In the genomic region with DNA sequence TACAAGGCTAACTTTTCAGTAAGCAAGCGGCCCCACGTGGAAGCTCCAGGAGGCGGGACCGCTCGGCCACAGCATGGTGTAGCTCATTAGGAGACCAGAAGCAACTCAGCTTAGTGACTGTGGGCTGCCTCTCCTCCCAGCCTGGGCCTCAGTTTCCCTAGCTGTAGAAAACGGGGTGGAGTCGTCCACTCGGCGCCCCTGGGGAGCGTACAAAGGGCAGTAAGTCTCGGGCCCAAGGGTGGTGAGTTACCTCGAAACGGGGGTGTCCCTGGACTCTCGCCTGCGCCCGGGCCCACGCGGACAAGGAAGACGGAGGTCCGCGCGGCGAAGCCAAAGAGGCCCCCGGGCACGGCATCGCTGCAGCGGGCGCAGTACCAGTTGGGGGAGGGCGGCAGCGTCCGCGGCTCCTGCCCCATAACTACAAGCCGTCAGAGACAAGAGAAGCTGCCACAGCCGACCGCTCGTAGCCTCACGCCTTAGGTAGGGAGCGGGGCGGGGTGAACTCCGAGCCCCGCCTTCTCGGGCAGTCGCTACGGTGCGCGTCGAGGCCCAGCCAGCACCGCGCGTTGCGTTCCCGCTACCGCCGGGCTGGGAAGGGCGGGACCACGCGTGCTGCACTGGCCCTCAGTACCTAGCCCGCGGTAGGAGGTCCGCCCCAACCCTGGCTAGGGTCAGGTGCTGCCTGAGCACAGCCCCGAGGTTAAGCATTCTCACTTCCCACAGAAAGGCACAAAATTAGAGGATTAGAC, we compare ENCODE assay signal across 8 cellular contexts. TPM values are rescaled to one million over a fixed set of nuclear protein-coding genes. Genes with fewer than 3 reads are reported as not detected.
DNase-seq lines count a peak whose midpoint lies in the region; ATAC-seq and TF ChIP-seq lines count a peak whose summit lies in the region.

A gene with protein sequence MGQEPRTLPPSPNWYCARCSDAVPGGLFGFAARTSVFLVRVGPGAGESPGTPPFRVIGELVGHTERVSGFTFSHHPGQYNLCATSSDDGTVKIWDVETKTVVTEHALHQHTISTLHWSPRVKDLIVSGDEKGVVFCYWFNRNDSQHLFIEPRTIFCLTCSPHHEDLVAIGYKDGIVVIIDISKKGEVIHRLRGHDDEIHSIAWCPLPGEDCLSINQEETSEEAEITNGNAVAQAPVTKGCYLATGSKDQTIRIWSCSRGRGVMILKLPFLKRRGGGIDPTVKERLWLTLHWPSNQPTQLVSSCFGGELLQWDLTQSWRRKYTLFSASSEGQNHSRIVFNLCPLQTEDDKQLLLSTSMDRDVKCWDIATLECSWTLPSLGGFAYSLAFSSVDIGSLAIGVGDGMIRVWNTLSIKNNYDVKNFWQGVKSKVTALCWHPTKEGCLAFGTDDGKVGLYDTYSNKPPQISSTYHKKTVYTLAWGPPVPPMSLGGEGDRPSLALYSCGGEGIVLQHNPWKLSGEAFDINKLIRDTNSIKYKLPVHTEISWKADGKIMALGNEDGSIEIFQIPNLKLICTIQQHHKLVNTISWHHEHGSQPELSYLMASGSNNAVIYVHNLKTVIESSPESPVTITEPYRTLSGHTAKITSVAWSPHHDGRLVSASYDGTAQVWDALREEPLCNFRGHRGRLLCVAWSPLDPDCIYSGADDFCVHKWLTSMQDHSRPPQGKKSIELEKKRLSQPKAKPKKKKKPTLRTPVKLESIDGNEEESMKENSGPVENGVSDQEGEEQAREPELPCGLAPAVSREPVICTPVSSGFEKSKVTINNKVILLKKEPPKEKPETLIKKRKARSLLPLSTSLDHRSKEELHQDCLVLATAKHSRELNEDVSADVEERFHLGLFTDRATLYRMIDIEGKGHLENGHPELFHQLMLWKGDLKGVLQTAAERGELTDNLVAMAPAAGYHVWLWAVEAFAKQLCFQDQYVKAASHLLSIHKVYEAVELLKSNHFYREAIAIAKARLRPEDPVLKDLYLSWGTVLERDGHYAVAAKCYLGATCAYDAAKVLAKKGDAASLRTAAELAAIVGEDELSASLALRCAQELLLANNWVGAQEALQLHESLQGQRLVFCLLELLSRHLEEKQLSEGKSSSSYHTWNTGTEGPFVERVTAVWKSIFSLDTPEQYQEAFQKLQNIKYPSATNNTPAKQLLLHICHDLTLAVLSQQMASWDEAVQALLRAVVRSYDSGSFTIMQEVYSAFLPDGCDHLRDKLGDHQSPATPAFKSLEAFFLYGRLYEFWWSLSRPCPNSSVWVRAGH (N-terminal part only) (minus strand): TSS at position 494 of the 749 bp plus-strand sequence. CDS start 78 bp downstream, at position 416.

- H3K36me3 ChIP-seq in upper lobe of right lung: peaks cover 8% of the 10 kb centered on the region

- intact Hi-C loops in left cardiac atrium (cut with DNase I) (no loop called here), upper lobe of right lung (cut with DNase I) (no loop called here)

- H3K9me3 Mint-ChIP-seq in progenitor cell of endocrine pancreas (ENCODE audit: low read depth): no peaks in the 10 kb centered on the region

- peak within 1 kb of the TSS; percentile 90 for H3K27ac Mint-ChIP-seq in progenitor cell of endocrine pancreas

- peaks cover 5% of the 10 kb centered on the region for H3K36me3 Mint-ChIP-seq in progenitor cell of endocrine pancreas (ENCODE audit: insufficient read depth)

- H3K27me3 Mint-ChIP-seq in progenitor cell of endocrine pancreas: no peaks in the 10 kb centered on the region

- TF ChIP-seq CTCF in GM12875 (IDR thresholded peaks at IDR 0.05; ENCODE audit: borderline replicate concordance, insufficient read depth, low read depth, low read length): no peak
- TF ChIP-seq CTCF in progenitor cell of endocrine pancreas (IDR thresholded peaks at IDR 0.05; ENCODE audit: unreplicated experiment): no peak
- no peak for TF ChIP-seq CTCF in upper lobe of right lung (IDR thresholded peaks at IDR 0.05)

- DNase-seq in NCI-H1105 (lab: John Stamatoyannopoulos, UW) (peak; percentile 64), T-helper 1 cell (peak; percentile 59 to 90 (median 76)), amniotic epithelial cell (ENCODE audit: low read depth) (peak; percentile 77), left cardiac atrium (peak; percentile 89), progenitor cell of endocrine pancreas (ENCODE audit: low spot score, unreplicated experiment) (peak; percentile 66), upper lobe of right lung (peak; percentile 94)

- peak within 1 kb of the TSS; percentile 91 for H3K4me3 Mint-ChIP-seq in progenitor cell of endocrine pancreas (ENCODE audit: low read depth)

- H3K9me3 ChIP-seq in upper lobe of right lung: no peaks in the 10 kb centered on the region

- peak within 1 kb of the TSS; percentile 59 for H3K27ac ChIP-seq in upper lobe of right lung

- H3K4me1 ChIP-seq in upper lobe of right lung: peaks cover 32% of the 10 kb centered on the region

- H3K4me1 Mint-ChIP-seq in progenitor cell of endocrine pancreas (ENCODE audit: low read depth): peaks cover 20% of the 10 kb centered on the region

- H3K4me3 ChIP-seq in GM12875 (ENCODE audit: low read depth, low read length) (peak within 1 kb of the TSS; percentile 97), upper lobe of right lung (peak within 1 kb of the TSS; percentile 69)

- ATAC-seq in HG02623 (IDR thresholded peaks at IDR 0.05; ENCODE audit: unreplicated experiment) (peak; percentile 85), left cardiac atrium (peak; percentile 96 to 97), upper lobe of right lung (peak; percentile 98)

- H3K27me3 ChIP-seq in upper lobe of right lung: no peaks in the 10 kb centered on the region

RNA-seq across cellular contexts. Expression of the gene that starts here (rescaled TPM):
- total RNA-seq in left cardiac atrium (10 to 100 TPM; 11.7 to 14.3 TPM), progenitor cell of endocrine pancreas (21.9 and 24.2 TPM in 2 replicates), upper lobe of right lung (13.9 TPM)

Comparison
In these comparisons a context has a peak if more than half of its experiments do, and no peak if none do; other contexts are left out.
1. Peak in every context shown above with its lines: DNase-seq, ATAC-seq, H3K4me3 ChIP-seq and H3K27ac ChIP-seq.